In the genomic region with DNA sequence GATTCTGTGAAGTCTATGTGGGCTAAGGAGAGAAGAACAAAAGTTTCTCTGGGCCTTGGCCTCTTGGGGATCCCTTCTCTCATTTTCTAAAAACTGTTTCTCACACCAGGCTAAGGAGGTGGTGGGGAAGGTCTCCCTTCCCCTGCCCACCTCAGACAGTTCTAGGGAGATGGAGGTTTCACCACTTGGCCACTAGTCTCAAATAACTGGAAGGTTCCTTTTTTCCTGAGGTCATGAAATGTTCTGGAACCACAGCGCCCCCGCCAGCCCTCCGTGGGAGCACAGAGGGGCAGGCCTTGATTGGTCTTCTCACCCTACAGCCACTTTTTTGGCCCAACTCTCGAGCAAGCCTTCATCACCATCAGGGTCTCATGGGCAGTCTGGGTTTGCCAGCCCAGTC, we compare ENCODE assay signal across 1 cellular context.
A peak's percentile ranks its signal among the peaks of the same experiment; 100 is the strongest.
TF ChIP-seq lines count a peak whose summit lies in the region.

No MANE protein-coding gene starts in this region.

TF ChIP-seq in HepG2, 621 proteins besides CTCF, POLR2A, EP300 and RAD21 (continued from another document):
- TF ChIP-seq, protein P1, sequence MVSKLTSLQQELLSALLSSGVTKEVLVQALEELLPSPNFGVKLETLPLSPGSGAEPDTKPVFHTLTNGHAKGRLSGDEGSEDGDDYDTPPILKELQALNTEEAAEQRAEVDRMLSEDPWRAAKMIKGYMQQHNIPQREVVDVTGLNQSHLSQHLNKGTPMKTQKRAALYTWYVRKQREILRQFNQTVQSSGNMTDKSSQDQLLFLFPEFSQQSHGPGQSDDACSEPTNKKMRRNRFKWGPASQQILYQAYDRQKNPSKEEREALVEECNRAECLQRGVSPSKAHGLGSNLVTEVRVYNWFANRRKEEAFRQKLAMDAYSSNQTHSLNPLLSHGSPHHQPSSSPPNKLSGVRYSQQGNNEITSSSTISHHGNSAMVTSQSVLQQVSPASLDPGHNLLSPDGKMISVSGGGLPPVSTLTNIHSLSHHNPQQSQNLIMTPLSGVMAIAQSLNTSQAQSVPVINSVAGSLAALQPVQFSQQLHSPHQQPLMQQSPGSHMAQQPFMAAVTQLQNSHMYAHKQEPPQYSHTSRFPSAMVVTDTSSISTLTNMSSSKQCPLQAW (CRISPR knock-in tag; IDR thresholded peaks at IDR 0.05), result 0 out of 2 replicates have a peak, but pooled peaks have one; percentile 14
- TF ChIP-seq ZNF382 (CRISPR knock-in tag; IDR thresholded peaks at IDR 0.05; ENCODE audit: borderline replicate concordance) (no peak), SOX13 (IDR thresholded peaks at IDR 0.05) (no peak), SOX13 (CRISPR knock-in tag; conservative IDR thresholded peaks at IDR 0.05 in 1 of 2, IDR thresholded peaks at IDR 0.05 in 1 of 2) (no peak), ZNF468 (CRISPR knock-in tag; IDR thresholded peaks at IDR 0.05) (no peak), TEAD3 (CRISPR knock-in tag; optimal IDR thresholded peaks at IDR 0.05; ENCODE audit: borderline replicate concordance) (no peak), RBFOX2 (IDR thresholded peaks at IDR 0.05; ENCODE audit: low read depth, low read length) (0 out of 2 replicates have a peak, but pooled peaks have one; percentile 12), POLR2G (IDR thresholded peaks at IDR 0.05; ENCODE audit: low read depth, low read length) (peak; percentile 27; the same call in 1 of the 2 replicates), ZNF772 (CRISPR knock-in tag; IDR thresholded peaks at IDR 0.05) (no peak), ZNF839 (CRISPR knock-in tag; IDR thresholded peaks at IDR 0.05; ENCODE audit: borderline replicate concordance) (no peak), MBNL3 (CRISPR knock-in tag; conservative IDR thresholded peaks at IDR 0.05) (no peak), ZNF619 (CRISPR knock-in tag; IDR thresholded peaks at IDR 0.05) (no peak), IKZF4 (CRISPR knock-in tag; IDR thresholded peaks at IDR 0.05; ENCODE audit: borderline replicate concordance, low read depth, not compliant biosample characterization) (no peak), ZNF44 (CRISPR knock-in tag; IDR thresholded peaks at IDR 0.05) (no peak), GATA4 (IDR thresholded peaks at IDR 0.05; ENCODE audit: borderline replicate concordance, low read depth) (no peak), SAFB2 (CRISPR knock-in tag; IDR thresholded peaks at IDR 0.05; ENCODE audit: borderline replicate concordance, low read depth) (no peak), TAF1 (CRISPR knock-in tag; IDR thresholded peaks at IDR 0.05) (no peak), ZNF703 (CRISPR knock-in tag; IDR thresholded peaks at IDR 0.05; ENCODE audit: borderline replicate concordance) (no peak), NFKBIZ (CRISPR knock-in tag; IDR thresholded peaks at IDR 0.05) (no peak), RBM22 (optimal IDR thresholded peaks at IDR 0.05; ENCODE audit: low read length) (peak; percentile 54), PAF1 (CRISPR knock-in tag; IDR thresholded peaks at IDR 0.05) (no peak), PAXIP1 (CRISPR knock-in tag; conservative IDR thresholded peaks at IDR 0.05) (no peak), AGO1 (IDR thresholded peaks at IDR 0.05; ENCODE audit: low read depth, low read length, poor library complexity, severe bottlenecking) (no peak), STAG1 (CRISPR knock-in tag; IDR thresholded peaks at IDR 0.05) (peak; percentile 59), SMC3 (IDR thresholded peaks at IDR 0.05; ENCODE audit: low read length) (peak; percentile 34), ZNF280D (CRISPR knock-in tag; IDR thresholded peaks at IDR 0.05) (no peak)
- TF ChIP-seq, protein P2, sequence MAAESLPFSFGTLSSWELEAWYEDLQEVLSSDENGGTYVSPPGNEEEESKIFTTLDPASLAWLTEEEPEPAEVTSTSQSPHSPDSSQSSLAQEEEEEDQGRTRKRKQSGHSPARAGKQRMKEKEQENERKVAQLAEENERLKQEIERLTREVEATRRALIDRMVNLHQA (CRISPR knock-in tag; IDR thresholded peaks at IDR 0.05), result no peak
- TF ChIP-seq, protein P3, sequence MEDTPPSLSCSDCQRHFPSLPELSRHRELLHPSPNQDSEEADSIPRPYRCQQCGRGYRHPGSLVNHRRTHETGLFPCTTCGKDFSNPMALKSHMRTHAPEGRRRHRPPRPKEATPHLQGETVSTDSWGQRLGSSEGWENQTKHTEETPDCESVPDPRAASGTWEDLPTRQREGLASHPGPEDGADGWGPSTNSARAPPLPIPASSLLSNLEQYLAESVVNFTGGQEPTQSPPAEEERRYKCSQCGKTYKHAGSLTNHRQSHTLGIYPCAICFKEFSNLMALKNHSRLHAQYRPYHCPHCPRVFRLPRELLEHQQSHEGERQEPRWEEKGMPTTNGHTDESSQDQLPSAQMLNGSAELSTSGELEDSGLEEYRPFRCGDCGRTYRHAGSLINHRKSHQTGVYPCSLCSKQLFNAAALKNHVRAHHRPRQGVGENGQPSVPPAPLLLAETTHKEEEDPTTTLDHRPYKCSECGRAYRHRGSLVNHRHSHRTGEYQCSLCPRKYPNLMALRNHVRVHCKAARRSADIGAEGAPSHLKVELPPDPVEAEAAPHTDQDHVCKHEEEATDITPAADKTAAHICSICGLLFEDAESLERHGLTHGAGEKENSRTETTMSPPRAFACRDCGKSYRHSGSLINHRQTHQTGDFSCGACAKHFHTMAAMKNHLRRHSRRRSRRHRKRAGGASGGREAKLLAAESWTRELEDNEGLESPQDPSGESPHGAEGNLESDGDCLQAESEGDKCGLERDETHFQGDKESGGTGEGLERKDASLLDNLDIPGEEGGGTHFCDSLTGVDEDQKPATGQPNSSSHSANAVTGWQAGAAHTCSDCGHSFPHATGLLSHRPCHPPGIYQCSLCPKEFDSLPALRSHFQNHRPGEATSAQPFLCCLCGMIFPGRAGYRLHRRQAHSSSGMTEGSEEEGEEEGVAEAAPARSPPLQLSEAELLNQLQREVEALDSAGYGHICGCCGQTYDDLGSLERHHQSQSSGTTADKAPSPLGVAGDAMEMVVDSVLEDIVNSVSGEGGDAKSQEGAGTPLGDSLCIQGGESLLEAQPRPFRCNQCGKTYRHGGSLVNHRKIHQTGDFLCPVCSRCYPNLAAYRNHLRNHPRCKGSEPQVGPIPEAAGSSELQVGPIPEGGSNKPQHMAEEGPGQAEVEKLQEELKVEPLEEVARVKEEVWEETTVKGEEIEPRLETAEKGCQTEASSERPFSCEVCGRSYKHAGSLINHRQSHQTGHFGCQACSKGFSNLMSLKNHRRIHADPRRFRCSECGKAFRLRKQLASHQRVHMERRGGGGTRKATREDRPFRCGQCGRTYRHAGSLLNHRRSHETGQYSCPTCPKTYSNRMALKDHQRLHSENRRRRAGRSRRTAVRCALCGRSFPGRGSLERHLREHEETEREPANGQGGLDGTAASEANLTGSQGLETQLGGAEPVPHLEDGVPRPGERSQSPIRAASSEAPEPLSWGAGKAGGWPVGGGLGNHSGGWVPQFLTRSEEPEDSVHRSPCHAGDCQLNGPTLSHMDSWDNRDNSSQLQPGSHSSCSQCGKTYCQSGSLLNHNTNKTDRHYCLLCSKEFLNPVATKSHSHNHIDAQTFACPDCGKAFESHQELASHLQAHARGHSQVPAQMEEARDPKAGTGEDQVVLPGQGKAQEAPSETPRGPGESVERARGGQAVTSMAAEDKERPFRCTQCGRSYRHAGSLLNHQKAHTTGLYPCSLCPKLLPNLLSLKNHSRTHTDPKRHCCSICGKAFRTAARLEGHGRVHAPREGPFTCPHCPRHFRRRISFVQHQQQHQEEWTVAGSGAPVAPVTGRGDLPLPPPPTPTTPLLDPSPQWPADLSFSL (CRISPR knock-in tag; IDR thresholded peaks at IDR 0.05), result no peak
- TF ChIP-seq, protein P4, sequence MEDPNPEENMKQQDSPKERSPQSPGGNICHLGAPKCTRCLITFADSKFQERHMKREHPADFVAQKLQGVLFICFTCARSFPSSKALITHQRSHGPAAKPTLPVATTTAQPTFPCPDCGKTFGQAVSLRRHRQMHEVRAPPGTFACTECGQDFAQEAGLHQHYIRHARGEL (CRISPR knock-in tag; IDR thresholded peaks at IDR 0.05), result no peak
- TF ChIP-seq, protein P5, sequence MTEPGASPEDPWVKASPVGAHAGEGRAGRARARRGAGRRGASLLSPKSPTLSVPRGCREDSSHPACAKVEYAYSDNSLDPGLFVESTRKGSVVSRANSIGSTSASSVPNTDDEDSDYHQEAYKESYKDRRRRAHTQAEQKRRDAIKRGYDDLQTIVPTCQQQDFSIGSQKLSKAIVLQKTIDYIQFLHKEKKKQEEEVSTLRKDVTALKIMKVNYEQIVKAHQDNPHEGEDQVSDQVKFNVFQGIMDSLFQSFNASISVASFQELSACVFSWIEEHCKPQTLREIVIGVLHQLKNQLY (CRISPR knock-in tag; IDR thresholded peaks at IDR 0.05), result no peak
